23 cellular contexts compared by ENCODE assay signal in genomic region chr13:88592105-88592504, GRCh38.
"Had no signal": no experiment of that assay in that cellular context is flagged by ENCODE, and none has a peak within 500 bp of the region (broad histone marks: within the 10 kb centered on the region; RNA-seq: fewer than 3 reads in every experiment).

No MANE protein-coding gene starts in this region.

- H3K9ac ChIP-seq: KMS-11, SK-N-SH had no signal

- H3K27ac ChIP-seq: adrenal gland, KMS-11, SJCRH30 had no signal

- H3K4me1 ChIP-seq: adrenal gland, SJCRH30 had no signal

- ATAC-seq: activated CD8-positive, alpha-beta T cell treated with anti-CD3 and anti-CD28 coated beads for 36 hours; activated naive CD4-positive, alpha-beta T cell treated with anti-CD3 and anti-CD28 coated beads, Interleukin-2, amount 50 U/mL, for 72 hours; activated T-cell treated with anti-CD3 and anti-CD28 coated beads, Interleukin-2, amount 50 U/mL, for 72 hours; Panc1 had no signal

- H3K4me2 ChIP-seq: KMS-11, SK-N-SH had no signal

- H3K9me3 ChIP-seq: adrenal gland, SJCRH30 had no signal

- H3K27me3 ChIP-seq: adrenal gland, SJCRH30 had no signal

- H3K36me3 ChIP-seq: adrenal gland, SJCRH30 had no signal

- H3K4me3 ChIP-seq: adrenal gland, SJCRH30 had no signal

- DNase-seq: activated CD4-positive, alpha-beta T cell treated with anti-CD3 and anti-CD28 coated beads, Interleukin-2, amount 10 ng/mL, durations not matched to agents 24 days and 14 days; activated CD4-positive, alpha-beta T cell treated with anti-CD3 and anti-CD28 coated beads, Interleukin-2, amount 50 U/mL, for 4 hours; activated CD8-positive, alpha-beta T cell treated with anti-CD3 and anti-CD28 coated beads for 36 hours; activated gamma-delta T cell; activated naive CD4-positive, alpha-beta T cell treated with Interleukin-2 at 50 U/mL for 16 hours; activated T-cell treated with anti-CD3 and anti-CD28 coated beads, Interleukin-2, amount 50 U/mL, for 1 hour; activated T-cell treated with anti-CD3 and anti-CD28 coated beads, Interleukin-2, amount 50 U/mL, for 72 hours; adrenal gland; central memory CD4-positive, alpha-beta T cell; MM.1S; MV-4-11; NCI-H1092; NCI-H1436 treated with DMSO at 0.1 percent for 48 hours; NCI-H1694 treated with DMSO at 0.1 percent for 48 hours; NCI-H2029; NCI-H345; NCI-H524 treated with DMSO at 0.1 percent for 48 hours; SHP77; SJCRH30; SK-N-SH had no signal
